ENCODE assay signal across 1 cellular context in the genomic region with DNA sequence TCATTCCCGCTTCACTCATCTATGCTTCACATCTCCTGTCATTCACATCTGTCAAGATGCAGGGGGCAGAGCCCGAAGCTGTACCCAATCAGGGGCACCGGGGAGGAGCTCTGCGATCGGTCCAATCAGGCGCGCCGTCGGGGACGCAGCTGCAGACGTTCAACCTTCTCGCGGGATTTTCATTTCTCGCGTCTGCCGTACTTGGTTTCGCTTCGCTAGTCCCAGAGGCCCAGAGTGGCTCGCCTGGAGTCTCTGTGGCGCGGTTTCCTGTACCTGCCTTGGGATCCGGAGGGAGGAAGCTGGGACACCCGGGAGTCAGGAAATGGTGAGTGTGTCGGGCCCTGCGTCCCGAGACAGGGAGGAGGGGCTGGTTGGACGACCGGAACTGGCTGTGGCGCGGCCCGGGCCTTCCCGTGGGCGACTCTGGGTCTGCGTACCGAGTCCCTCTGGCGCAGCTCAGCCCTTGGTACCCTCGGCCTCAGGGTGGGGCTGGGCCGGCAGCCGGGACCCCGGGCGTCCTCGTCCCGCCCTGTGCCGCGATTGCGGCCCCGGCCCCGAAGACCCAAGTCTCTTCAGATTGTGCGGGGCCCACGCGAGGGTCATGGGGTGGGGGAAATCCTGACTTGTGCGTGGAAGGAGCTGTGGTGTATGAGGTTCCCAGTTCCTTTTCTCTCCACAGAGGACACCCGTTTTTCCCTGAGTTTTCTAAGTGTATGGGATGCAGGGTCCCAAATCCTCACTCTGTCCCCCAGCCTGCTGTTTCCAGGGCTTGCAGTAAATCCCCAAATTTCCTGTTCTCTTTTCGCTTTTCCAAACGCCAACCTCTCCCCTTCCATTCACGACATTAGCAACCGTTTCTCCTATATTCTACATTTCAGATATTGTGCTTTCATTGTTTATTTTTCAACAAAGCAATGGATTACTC.
A peak's percentile ranks its signal among the peaks of the same experiment; 100 is the strongest.
TF ChIP-seq lines count a peak whose summit lies in the region.

A gene (plus strand): TSS at position 215 of the 925 bp plus-strand sequence. CDS start 108 bp downstream, at position 323.

TF ChIP-seq in K562, 482 proteins besides CTCF, POLR2A, EP300 and RAD21 (continued from another document and continues in another):
- TF ChIP-seq, protein P1, sequence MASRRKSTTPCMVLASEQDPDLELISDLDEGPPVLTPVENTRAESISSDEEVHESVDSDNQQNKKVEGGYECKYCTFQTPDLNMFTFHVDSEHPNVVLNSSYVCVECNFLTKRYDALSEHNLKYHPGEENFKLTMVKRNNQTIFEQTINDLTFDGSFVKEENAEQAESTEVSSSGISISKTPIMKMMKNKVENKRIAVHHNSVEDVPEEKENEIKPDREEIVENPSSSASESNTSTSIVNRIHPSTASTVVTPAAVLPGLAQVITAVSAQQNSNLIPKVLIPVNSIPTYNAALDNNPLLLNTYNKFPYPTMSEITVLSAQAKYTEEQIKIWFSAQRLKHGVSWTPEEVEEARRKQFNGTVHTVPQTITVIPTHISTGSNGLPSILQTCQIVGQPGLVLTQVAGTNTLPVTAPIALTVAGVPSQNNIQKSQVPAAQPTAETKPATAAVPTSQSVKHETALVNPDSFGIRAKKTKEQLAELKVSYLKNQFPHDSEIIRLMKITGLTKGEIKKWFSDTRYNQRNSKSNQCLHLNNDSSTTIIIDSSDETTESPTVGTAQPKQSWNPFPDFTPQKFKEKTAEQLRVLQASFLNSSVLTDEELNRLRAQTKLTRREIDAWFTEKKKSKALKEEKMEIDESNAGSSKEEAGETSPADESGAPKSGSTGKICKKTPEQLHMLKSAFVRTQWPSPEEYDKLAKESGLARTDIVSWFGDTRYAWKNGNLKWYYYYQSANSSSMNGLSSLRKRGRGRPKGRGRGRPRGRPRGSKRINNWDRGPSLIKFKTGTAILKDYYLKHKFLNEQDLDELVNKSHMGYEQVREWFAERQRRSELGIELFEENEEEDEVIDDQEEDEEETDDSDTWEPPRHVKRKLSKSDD (conservative IDR thresholded peaks at IDR 0.05; ENCODE audit: low read length) = 0 out of 2 replicates have a peak, but pooled peaks have one; percentile 49
- TF ChIP-seq EP400 (IDR thresholded peaks at IDR 0.05) = peak; percentile 41; the same call in 1 of the 2 replicates
- TF ChIP-seq ZNF384 (IDR thresholded peaks at IDR 0.05; ENCODE audit: low read depth, low read length) = no peak
- no peak for TF ChIP-seq TOE1 (IDR thresholded peaks at IDR 0.05; ENCODE audit: borderline replicate concordance)
- TF ChIP-seq TOE1 (CRISPR knock-in tag; IDR thresholded peaks at IDR 0.05; ENCODE audit: borderline replicate concordance, low read depth) = no peak
- no peak for TF ChIP-seq RBM34 (IDR thresholded peaks at IDR 0.05; ENCODE audit: borderline replicate concordance, insufficient read depth, low read length)
- no peak for TF ChIP-seq NR2C1 (IDR thresholded peaks at IDR 0.05)
- TF ChIP-seq NR2C1 (tag; IDR thresholded peaks at IDR 0.05) = no peak
- TF ChIP-seq NCOA6 (IDR thresholded peaks at IDR 0.05) = no peak
- TF ChIP-seq, protein P2, sequence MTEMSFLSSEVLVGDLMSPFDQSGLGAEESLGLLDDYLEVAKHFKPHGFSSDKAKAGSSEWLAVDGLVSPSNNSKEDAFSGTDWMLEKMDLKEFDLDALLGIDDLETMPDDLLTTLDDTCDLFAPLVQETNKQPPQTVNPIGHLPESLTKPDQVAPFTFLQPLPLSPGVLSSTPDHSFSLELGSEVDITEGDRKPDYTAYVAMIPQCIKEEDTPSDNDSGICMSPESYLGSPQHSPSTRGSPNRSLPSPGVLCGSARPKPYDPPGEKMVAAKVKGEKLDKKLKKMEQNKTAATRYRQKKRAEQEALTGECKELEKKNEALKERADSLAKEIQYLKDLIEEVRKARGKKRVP (CRISPR knock-in tag; IDR thresholded peaks at IDR 0.05) = no peak
- no peak for TF ChIP-seq MCM5 (IDR thresholded peaks at IDR 0.05; ENCODE audit: low read depth)
- TF ChIP-seq ZC3H8 (IDR thresholded peaks at IDR 0.05) = no peak
- no peak for TF ChIP-seq KDM2B (CRISPR knock-in tag; IDR thresholded peaks at IDR 0.05)
- no peak for TF ChIP-seq SMAD1 (IDR thresholded peaks at IDR 0.05; ENCODE audit: low read depth, low read length, partially characterized antibody)
- peak; percentile 44; the same call in 1 of the 2 replicates for TF ChIP-seq MYC (IDR thresholded peaks at IDR 0.05; ENCODE audit: low read depth, low read length)
- TF ChIP-seq MYC (CRISPR knock-in tag; IDR thresholded peaks at IDR 0.05; ENCODE audit: borderline replicate concordance, low read depth) = no peak
- TF ChIP-seq SMARCE1 (IDR thresholded peaks at IDR 0.05) = no peak
- TF ChIP-seq MAFF (IDR thresholded peaks at IDR 0.05; ENCODE audit: low read length) = peak; percentile 47; the same call in 1 of the 2 replicates
- TF ChIP-seq, protein P3, sequence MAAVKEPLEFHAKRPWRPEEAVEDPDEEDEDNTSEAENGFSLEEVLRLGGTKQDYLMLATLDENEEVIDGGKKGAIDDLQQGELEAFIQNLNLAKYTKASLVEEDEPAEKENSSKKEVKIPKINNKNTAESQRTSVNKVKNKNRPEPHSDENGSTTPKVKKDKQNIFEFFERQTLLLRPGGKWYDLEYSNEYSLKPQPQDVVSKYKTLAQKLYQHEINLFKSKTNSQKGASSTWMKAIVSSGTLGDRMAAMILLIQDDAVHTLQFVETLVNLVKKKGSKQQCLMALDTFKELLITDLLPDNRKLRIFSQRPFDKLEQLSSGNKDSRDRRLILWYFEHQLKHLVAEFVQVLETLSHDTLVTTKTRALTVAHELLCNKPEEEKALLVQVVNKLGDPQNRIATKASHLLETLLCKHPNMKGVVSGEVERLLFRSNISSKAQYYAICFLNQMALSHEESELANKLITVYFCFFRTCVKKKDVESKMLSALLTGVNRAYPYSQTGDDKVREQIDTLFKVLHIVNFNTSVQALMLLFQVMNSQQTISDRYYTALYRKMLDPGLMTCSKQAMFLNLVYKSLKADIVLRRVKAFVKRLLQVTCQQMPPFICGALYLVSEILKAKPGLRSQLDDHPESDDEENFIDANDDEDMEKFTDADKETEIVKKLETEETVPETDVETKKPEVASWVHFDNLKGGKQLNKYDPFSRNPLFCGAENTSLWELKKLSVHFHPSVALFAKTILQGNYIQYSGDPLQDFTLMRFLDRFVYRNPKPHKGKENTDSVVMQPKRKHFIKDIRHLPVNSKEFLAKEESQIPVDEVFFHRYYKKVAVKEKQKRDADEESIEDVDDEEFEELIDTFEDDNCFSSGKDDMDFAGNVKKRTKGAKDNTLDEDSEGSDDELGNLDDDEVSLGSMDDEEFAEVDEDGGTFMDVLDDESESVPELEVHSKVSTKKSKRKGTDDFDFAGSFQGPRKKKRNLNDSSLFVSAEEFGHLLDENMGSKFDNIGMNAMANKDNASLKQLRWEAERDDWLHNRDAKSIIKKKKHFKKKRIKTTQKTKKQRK (IDR thresholded peaks at IDR 0.05; ENCODE audit: borderline replicate concordance, low read depth, low read length) = no peak
- no peak for TF ChIP-seq FOXA1 (IDR thresholded peaks at IDR 0.05; ENCODE audit: borderline replicate concordance)
- TF ChIP-seq ELF1 (tag; IDR thresholded peaks at IDR 0.05) = no peak
- TF ChIP-seq NR4A1 (CRISPR knock-in tag; IDR thresholded peaks at IDR 0.05) = no peak
- no peak for TF ChIP-seq NR4A1 (tag; IDR thresholded peaks at IDR 0.05)
- peak in 1 of 2 experiments; percentile 55; a peak in 1 of 4 replicates for TF ChIP-seq SIN3A (IDR thresholded peaks at IDR 0.05; ENCODE audit: borderline replicate concordance in 2 of 2, control insufficient read depth in 1 of 2, low read depth in 2 of 2, low read length in 2 of 2)
- no peak for TF ChIP-seq NFXL1 (CRISPR knock-in tag; IDR thresholded peaks at IDR 0.05)
- peak; percentile 20 for TF ChIP-seq FOS (IDR thresholded peaks at IDR 0.05; ENCODE audit: extremely low read depth, insufficient read length)
- no peak for TF ChIP-seq DACH1 (IDR thresholded peaks at IDR 0.05; ENCODE audit: partially characterized antibody)
- TF ChIP-seq GATAD2A (IDR thresholded peaks at IDR 0.05) = no peak
- no peak for TF ChIP-seq SMARCA5 (IDR thresholded peaks at IDR 0.05)
- no peak for TF ChIP-seq ZNF146 (CRISPR knock-in tag; IDR thresholded peaks at IDR 0.05; ENCODE audit: unreplicated experiment)
- TF ChIP-seq, protein P4, sequence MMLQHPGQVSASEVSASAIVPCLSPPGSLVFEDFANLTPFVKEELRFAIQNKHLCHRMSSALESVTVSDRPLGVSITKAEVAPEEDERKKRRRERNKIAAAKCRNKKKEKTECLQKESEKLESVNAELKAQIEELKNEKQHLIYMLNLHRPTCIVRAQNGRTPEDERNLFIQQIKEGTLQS (IDR thresholded peaks at IDR 0.05) = no peak
- TF ChIP-seq, protein P4 (CRISPR knock-in tag; conservative IDR thresholded peaks at IDR 0.05) = no peak
- TF ChIP-seq XRCC4 (IDR thresholded peaks at IDR 0.05; ENCODE audit: extremely low read depth, insufficient read depth, insufficient read length) = no peak
- no peak for TF ChIP-seq DPF2 (IDR thresholded peaks at IDR 0.05)
- TF ChIP-seq RBM22 (IDR thresholded peaks at IDR 0.05; ENCODE audit: low read depth, low read length, poor library complexity, severe bottlenecking) = no peak
- TF ChIP-seq, protein P5, sequence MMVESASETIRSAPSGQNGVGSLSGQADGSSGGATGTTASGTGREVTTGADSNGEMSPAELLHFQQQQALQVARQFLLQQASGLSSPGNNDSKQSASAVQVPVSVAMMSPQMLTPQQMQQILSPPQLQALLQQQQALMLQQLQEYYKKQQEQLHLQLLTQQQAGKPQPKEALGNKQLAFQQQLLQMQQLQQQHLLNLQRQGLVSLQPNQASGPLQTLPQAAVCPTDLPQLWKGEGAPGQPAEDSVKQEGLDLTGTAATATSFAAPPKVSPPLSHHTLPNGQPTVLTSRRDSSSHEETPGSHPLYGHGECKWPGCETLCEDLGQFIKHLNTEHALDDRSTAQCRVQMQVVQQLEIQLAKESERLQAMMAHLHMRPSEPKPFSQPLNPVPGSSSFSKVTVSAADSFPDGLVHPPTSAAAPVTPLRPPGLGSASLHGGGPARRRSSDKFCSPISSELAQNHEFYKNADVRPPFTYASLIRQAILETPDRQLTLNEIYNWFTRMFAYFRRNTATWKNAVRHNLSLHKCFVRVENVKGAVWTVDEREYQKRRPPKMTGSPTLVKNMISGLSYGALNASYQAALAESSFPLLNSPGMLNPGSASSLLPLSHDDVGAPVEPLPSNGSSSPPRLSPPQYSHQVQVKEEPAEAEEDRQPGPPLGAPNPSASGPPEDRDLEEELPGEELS (CRISPR knock-in tag; IDR thresholded peaks at IDR 0.05; ENCODE audit: borderline replicate concordance) = peak; percentile 59; the same call in 1 of the 2 replicates
- TF ChIP-seq SPI1 (IDR thresholded peaks at IDR 0.05; ENCODE audit: borderline replicate concordance, low read depth, low read length) = no peak
- TF ChIP-seq LCOR (CRISPR knock-in tag; IDR thresholded peaks at IDR 0.05) = no peak
- TF ChIP-seq, protein P6, sequence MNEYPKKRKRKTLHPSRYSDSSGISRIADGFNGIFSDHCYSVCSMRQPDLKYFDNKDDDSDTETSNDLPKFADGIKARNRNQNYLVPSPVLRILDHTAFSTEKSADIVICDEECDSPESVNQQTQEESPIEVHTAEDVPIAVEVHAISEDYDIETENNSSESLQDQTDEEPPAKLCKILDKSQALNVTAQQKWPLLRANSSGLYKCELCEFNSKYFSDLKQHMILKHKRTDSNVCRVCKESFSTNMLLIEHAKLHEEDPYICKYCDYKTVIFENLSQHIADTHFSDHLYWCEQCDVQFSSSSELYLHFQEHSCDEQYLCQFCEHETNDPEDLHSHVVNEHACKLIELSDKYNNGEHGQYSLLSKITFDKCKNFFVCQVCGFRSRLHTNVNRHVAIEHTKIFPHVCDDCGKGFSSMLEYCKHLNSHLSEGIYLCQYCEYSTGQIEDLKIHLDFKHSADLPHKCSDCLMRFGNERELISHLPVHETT (CRISPR knock-in tag; conservative IDR thresholded peaks at IDR 0.05 in 1 of 2, IDR thresholded peaks at IDR 0.05 in 1 of 2) = no peak
- TF ChIP-seq, protein P7, sequence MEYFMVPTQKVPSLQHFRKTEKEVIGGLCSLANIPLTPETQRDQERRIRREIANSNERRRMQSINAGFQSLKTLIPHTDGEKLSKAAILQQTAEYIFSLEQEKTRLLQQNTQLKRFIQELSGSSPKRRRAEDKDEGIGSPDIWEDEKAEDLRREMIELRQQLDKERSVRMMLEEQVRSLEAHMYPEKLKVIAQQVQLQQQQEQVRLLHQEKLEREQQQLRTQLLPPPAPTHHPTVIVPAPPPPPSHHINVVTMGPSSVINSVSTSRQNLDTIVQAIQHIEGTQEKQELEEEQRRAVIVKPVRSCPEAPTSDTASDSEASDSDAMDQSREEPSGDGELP (CRISPR knock-in tag; IDR thresholded peaks at IDR 0.05; ENCODE audit: borderline replicate concordance) = peak; percentile 87; the same call in 1 of the 2 replicates
- TF ChIP-seq RB1 (IDR thresholded peaks at IDR 0.05; ENCODE audit: low read depth) = 0 out of 2 replicates have a peak, but pooled peaks have one; percentile 48
- TF ChIP-seq, protein P8, sequence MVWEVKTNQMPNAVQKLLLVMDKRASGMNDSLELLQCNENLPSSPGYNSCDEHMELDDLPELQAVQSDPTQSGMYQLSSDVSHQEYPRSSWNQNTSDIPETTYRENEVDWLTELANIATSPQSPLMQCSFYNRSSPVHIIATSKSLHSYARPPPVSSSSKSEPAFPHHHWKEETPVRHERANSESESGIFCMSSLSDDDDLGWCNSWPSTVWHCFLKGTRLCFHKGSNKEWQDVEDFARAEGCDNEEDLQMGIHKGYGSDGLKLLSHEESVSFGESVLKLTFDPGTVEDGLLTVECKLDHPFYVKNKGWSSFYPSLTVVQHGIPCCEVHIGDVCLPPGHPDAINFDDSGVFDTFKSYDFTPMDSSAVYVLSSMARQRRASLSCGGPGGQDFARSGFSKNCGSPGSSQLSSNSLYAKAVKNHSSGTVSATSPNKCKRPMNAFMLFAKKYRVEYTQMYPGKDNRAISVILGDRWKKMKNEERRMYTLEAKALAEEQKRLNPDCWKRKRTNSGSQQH (CRISPR knock-in tag; IDR thresholded peaks at IDR 0.05) = no peak
- TF ChIP-seq PTTG1 (tag; IDR thresholded peaks at IDR 0.05; ENCODE audit: low read depth) = no peak
- TF ChIP-seq, protein P9, sequence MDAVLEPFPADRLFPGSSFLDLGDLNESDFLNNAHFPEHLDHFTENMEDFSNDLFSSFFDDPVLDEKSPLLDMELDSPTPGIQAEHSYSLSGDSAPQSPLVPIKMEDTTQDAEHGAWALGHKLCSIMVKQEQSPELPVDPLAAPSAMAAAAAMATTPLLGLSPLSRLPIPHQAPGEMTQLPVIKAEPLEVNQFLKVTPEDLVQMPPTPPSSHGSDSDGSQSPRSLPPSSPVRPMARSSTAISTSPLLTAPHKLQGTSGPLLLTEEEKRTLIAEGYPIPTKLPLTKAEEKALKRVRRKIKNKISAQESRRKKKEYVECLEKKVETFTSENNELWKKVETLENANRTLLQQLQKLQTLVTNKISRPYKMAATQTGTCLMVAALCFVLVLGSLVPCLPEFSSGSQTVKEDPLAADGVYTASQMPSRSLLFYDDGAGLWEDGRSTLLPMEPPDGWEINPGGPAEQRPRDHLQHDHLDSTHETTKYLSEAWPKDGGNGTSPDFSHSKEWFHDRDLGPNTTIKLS (IDR thresholded peaks at IDR 0.05; ENCODE audit: borderline replicate concordance, low read depth) = peak; percentile 80; the same call in 1 of the 2 replicates
- no peak for TF ChIP-seq PRMT5 (CRISPR knock-in tag; IDR thresholded peaks at IDR 0.05)
